ENCODE assay signal across 26 cellular contexts in genomic region chr13:27027086-27027667, GRCh38.
DNase-seq lines count a peak whose midpoint lies in the region; ATAC-seq and TF ChIP-seq lines count a peak whose summit lies in the region.
"Had no signal": no experiment of that assay in that cellular context is flagged by ENCODE, and none has a peak within 500 bp of the region (broad histone marks: within the 10 kb centered on the region; RNA-seq: fewer than 3 reads in every experiment).

No MANE protein-coding gene starts in this region.

- H3F3A ChIP-seq in GM23338 (replicated peaks; ENCODE audit: low read depth), result no peaks in the 10 kb centered on the region

- H4K20me1 ChIP-seq in BLaER1 (no peaks in the 10 kb centered on the region), GM23338 (replicated peaks; ENCODE audit: insufficient read depth) (no peaks in the 10 kb centered on the region)

- no peaks in the 10 kb centered on the region for H3K27me3 ChIP-seq in BLaER1
- no peaks in the 10 kb centered on the region for H3K27me3 ChIP-seq in GM23338 (ENCODE audit: insufficient read depth)
- peaks cover 2% of the 10 kb centered on the region for H3K27me3 ChIP-seq in effector memory CD4-positive, alpha-beta T cell (replicated peaks; ENCODE audit: control insufficient read depth, insufficient read depth, low read length, poor library complexity, severe bottlenecking)

- DNase-seq in GM23338 (ENCODE audit: low spot score) (no peak), WTC11 (ENCODE audit: low spot score) (no peak), mesenteric fat pad (ENCODE audit: low spot score) (peak; percentile 57), coronary artery (ENCODE audit: low spot score) (no peak)
- no peak for DNase-seq in effector memory CD4-positive, alpha-beta T cell
- DNase-seq: Caco-2; CD8-positive, alpha-beta T cell; GOT3; HCEC 1CT; Karpas-422; NCI-H1092 treated with DMSO at 0.1 percent for 48 hours; NCI-H1436; NCI-H187 treated with DMSO at 0.1 percent for 48 hours; NCI-H446; NCI-H524 treated with DMSO at 0.1 percent for 48 hours; NCI-H774; PC-3; SJCRH30 had no signal

- H3K4me3 Mint-ChIP-seq in GM23338 (no peak overlapping the region), WTC11 (no peak overlapping the region)
- H3K4me3 Mint-ChIP-seq: CD8-positive, alpha-beta T cell had no signal

- H3K4me2 ChIP-seq in BLaER1 (0 out of 2 replicates have a peak overlapping the region, but pooled peaks have one; percentile 51), GM23338 (no peak overlapping the region)
- H3K4me2 ChIP-seq: A549 had no signal

- H3K4me1 Mint-ChIP-seq in GM23338, result peaks cover 2% of the 10 kb centered on the region
- peaks cover 7% of the 10 kb centered on the region for H3K4me1 Mint-ChIP-seq in WTC11

- CTCF ChIA-PET in WTC11 (lab: Charles Lee), result interaction anchor here (0.5 to 1.3 kb wide), 2 partner anchors 8 to 13 kb away, joined by 3 to 5 read pairs; no protein-coding TSS in a partner anchor

- no peak overlapping the region for H3K4me3 ChIP-seq in BLaER1
- no peak overlapping the region for H3K4me3 ChIP-seq in GM23338
- H3K4me3 ChIP-seq in coronary artery, result no peak overlapping the region
- H3K4me3 ChIP-seq in effector memory CD4-positive, alpha-beta T cell (ENCODE audit: insufficient read depth, low read depth, low read length, poor library complexity, severe bottlenecking), result no peak overlapping the region
- H3K4me3 ChIP-seq: A549, SJCRH30 had no signal

- no peaks in the 10 kb centered on the region for H3K9me3 Mint-ChIP-seq in GM23338
- H3K9me3 Mint-ChIP-seq in WTC11, result peaks cover 6% of the 10 kb centered on the region
- H3K9me3 Mint-ChIP-seq: CD8-positive, alpha-beta T cell had no signal

- no peak overlapping the region for H3K9ac ChIP-seq in BLaER1

- peak; percentile 45 for ATAC-seq in GM23338
- ATAC-seq in WTC11, result peak; percentile 43; the same call in 1 of the 2 replicates
- ATAC-seq in HG03025 (IDR thresholded peaks at IDR 0.05; ENCODE audit: low FRiP score, unreplicated experiment), result no peak
- no peak for ATAC-seq in HG03342 (IDR thresholded peaks at IDR 0.05; ENCODE audit: unreplicated experiment)
- ATAC-seq: A549; CD8-positive, alpha-beta T cell; HepG2; PC-3; Right ventricle myocardium inferior; SK-N-SH treated with all-trans-retinoic acid at 6 μM for 48 hours had no signal

- H3K27me3 Mint-ChIP-seq in GM23338 (ENCODE audit: insufficient read depth, low read depth, poor library complexity), result peaks cover 10% of the 10 kb centered on the region
- no peaks in the 10 kb centered on the region for H3K27me3 Mint-ChIP-seq in WTC11 (ENCODE audit: low read depth)

- no peak overlapping the region for H3K27ac ChIP-seq in BLaER1
- H3K27ac ChIP-seq in GM23338 (ENCODE audit: low read depth), result no peak overlapping the region
- no peak overlapping the region for H3K27ac ChIP-seq in coronary artery
- no peak overlapping the region for H3K27ac ChIP-seq in effector memory CD4-positive, alpha-beta T cell (ENCODE audit: insufficient read depth, low read length, poor library complexity, severe bottlenecking)
- H3K27ac ChIP-seq: A549, C4-2B, SJCRH30 had no signal

- no peaks in the 10 kb centered on the region for H3K9me3 ChIP-seq in BLaER1
- H3K9me3 ChIP-seq in effector memory CD4-positive, alpha-beta T cell (ENCODE audit: control insufficient read depth, low read length), result no peaks in the 10 kb centered on the region
- H3K9me3 ChIP-seq: A549, SJCRH30 had no signal

- no peaks in the 10 kb centered on the region for H3K9me2 ChIP-seq in GM23338 (ENCODE audit: insufficient read depth)

- no peaks in the 10 kb centered on the region for H3K79me2 ChIP-seq in GM23338 (replicated peaks; ENCODE audit: insufficient read depth)

- H3K36me3 ChIP-seq in BLaER1, result no peaks in the 10 kb centered on the region
- no peaks in the 10 kb centered on the region for H3K36me3 ChIP-seq in GM23338 (ENCODE audit: insufficient read depth)
- no peaks in the 10 kb centered on the region for H3K36me3 ChIP-seq in effector memory CD4-positive, alpha-beta T cell (ENCODE audit: control insufficient read depth, insufficient read depth, low read length)
- H3K36me3 ChIP-seq: SJCRH30 had no signal

- H2AFZ ChIP-seq in GM23338, result no peak overlapping the region

- H3K27ac Mint-ChIP-seq in GM23338, result no peak overlapping the region
- no peak overlapping the region for H3K27ac Mint-ChIP-seq in WTC11
- H3K27ac Mint-ChIP-seq: CD8-positive, alpha-beta T cell had no signal

- H3K36me3 Mint-ChIP-seq in GM23338 (ENCODE audit: low read depth) (no peaks in the 10 kb centered on the region), WTC11 (no peaks in the 10 kb centered on the region)
- H3K36me3 Mint-ChIP-seq: CD8-positive, alpha-beta T cell had no signal

- POLR2A ChIA-PET in WTC11 (lab: Charles Lee), result no interaction called here

- H3K4me1 ChIP-seq in BLaER1 (peaks cover 11% of the 10 kb centered on the region), GM23338 (ENCODE audit: insufficient read depth) (no peaks in the 10 kb centered on the region)
- H3K4me1 ChIP-seq in effector memory CD4-positive, alpha-beta T cell (ENCODE audit: control insufficient read depth, insufficient read depth, low read length, poor library complexity, severe bottlenecking), result no peaks in the 10 kb centered on the region

- TF ChIP-seq CTCF in GM23338 (conservative IDR thresholded peaks at IDR 0.05; ENCODE audit: low read depth in 2 of 2) (no peak), WTC11 (IDR thresholded peaks at IDR 0.05) (no peak), coronary artery (IDR thresholded peaks at IDR 0.05) (no peak)

TF ChIP-seq in GM23338, 12 proteins besides CTCF, POLR2A, EP300 and RAD21 (continues in another document):
- no peak for TF ChIP-seq ZNF331 (CRISPR knock-in tag; IDR thresholded peaks at IDR 0.05; ENCODE audit: low read depth)
- TF ChIP-seq CREB1 (CRISPR knock-in tag; IDR thresholded peaks at IDR 0.05; ENCODE audit: low read depth), result no peak

TF ChIP-seq in WTC11, 78 proteins besides CTCF, POLR2A, EP300 and RAD21 (continues in another document):
- TF ChIP-seq TEAD1 (CRISPR knock-in tag; IDR thresholded peaks at IDR 0.05) (no peak), IRF1 (CRISPR knock-in tag; IDR thresholded peaks at IDR 0.05) (no peak), AFF4 (CRISPR knock-in tag; IDR thresholded peaks at IDR 0.05; ENCODE audit: borderline replicate concordance) (no peak), ATF6 (CRISPR knock-in tag; IDR thresholded peaks at IDR 0.05) (no peak), USF1 (CRISPR knock-in tag; IDR thresholded peaks at IDR 0.05) (no peak)

Comparison
In these comparisons a context has a peak if more than half of its experiments do, and no peak if none do; other contexts are left out.
1. ATAC-seq: peak in GM23338 (single experiment) and WTC11 (single experiment); none in HG03025 (single experiment) and HG03342 (single experiment).